14 cellular contexts compared by ENCODE assay signal in genomic region chr5:109803854-109804253, GRCh38.
"Had no signal": no experiment of that assay in that cellular context is flagged by ENCODE, and none has a peak within 500 bp of the region (broad histone marks: within the 10 kb centered on the region; RNA-seq: fewer than 3 reads in every experiment).

No MANE protein-coding gene starts in this region.

- H3K27me3 ChIP-seq: stomach, uterus had no signal

- H3K4me1 ChIP-seq: psoas muscle, uterus had no signal

- H3K9me3 ChIP-seq: psoas muscle, stomach, uterus had no signal

- DNase-seq: activated CD4-positive, alpha-beta T cell treated with anti-CD3 and anti-CD28 coated beads, Interleukin-2, amount 50 U/mL, for 1 hour; activated T-cell treated with anti-CD3 and anti-CD28 coated beads, Interleukin-2, amount 50 U/mL, for 1 hour; dermis blood vessel endothelial cell; head of caudate nucleus; kidney; naive B cell; nucleus accumbens; psoas muscle; stimulated activated CD4-positive, alpha-beta T cell treated with anti-CD3 and anti-CD28 coated beads, Interleukin-4, amount 100 ng/mL, for 1 hour; stomach; SW 1271; uterus had no signal

- H3K4me3 ChIP-seq: lung, psoas muscle, stomach, uterus had no signal

- ATAC-seq: esophagus mucosa, psoas muscle had no signal

- H3K27ac ChIP-seq: psoas muscle, stomach, uterus had no signal
